ENCODE assay signal across 12 cellular contexts in genomic region chr1:47756006-47756405, GRCh38.
"Had no signal": no experiment of that assay in that cellular context is flagged by ENCODE, and none has a peak within 500 bp of the region (broad histone marks: within the 10 kb centered on the region; RNA-seq: fewer than 3 reads in every experiment).

No MANE protein-coding gene starts in this region.

- H3K4me3 ChIP-seq: cardiac muscle cell, dorsolateral prefrontal cortex, lung, pancreas, sigmoid colon, transverse colon, vagina had no signal

- H3K4me1 ChIP-seq: pancreas had no signal

- H3K27me3 ChIP-seq: cardiac muscle cell, pancreas, sigmoid colon, transverse colon, vagina had no signal

- DNase-seq: foreskin fibroblast, hippocampal formation, sigmoid colon had no signal

- H3K9me3 ChIP-seq: neutrophil, pancreas, sigmoid colon, transverse colon, vagina had no signal

- H3K27ac ChIP-seq: cardiac muscle cell, epithelial cell of prostate, neutrophil, pancreas, sigmoid colon, transverse colon, vagina, WERI-Rb-1 had no signal

- H3K36me3 ChIP-seq: cardiac muscle cell, neutrophil, pancreas, sigmoid colon, transverse colon, vagina, WERI-Rb-1 had no signal
